Comparison of ENCODE assay signal across 8 cellular contexts in genomic region chr10:86400705-86401587, GRCh38. TPM values are rescaled to one million over a fixed set of nuclear protein-coding genes. Genes with fewer than 3 reads are reported as not detected.
A peak's percentile ranks its signal among the peaks of the same experiment; 100 is the strongest.
DNase-seq lines count a peak whose midpoint lies in the region; ATAC-seq, FAIRE-seq and TF ChIP-seq lines count a peak whose summit lies in the region.

No MANE protein-coding gene starts in this region.

- peak in 4 of 12 donors; percentile 14 to 24 (median 16) for TF ChIP-seq CTCF in heart left ventricle (IDR thresholded peaks at IDR 0.05)
- peak; percentile 28 for TF ChIP-seq CTCF in retinal pigment epithelial cell (conservative IDR thresholded peaks at IDR 0.05; ENCODE audit: low read depth, low read length)

- peak; percentile 7 for DNase-seq in DMS79 treated with DMSO at 0.1 percent for 48 hours (lab: John Stamatoyannopoulos, UW)
- no peak for DNase-seq in DMS79 (lab: John Stamatoyannopoulos, UW)
- peak; percentile 23 for DNase-seq in RCC 7860 (ENCODE audit: low spot score)
- peak; percentile 82 for DNase-seq in activated naive CD4-positive, alpha-beta T cell treated with Interleukin-2 at 50 U/mL for 16 hours
- DNase-seq in heart left ventricle, result peak; percentile 27 to 76 (median 49)
- no peak for DNase-seq in retinal pigment epithelial cell (ENCODE audit: low read depth)
- no peak for DNase-seq in NCI-H1048 (lab: John Stamatoyannopoulos, UW)

- FAIRE-seq in RCC 7860 (lab: Jason Lieb, UNC), result no peak

- peaks cover 0 to 14% (median 0%) of the 10 kb centered on the region in 12 donors for H3K9me3 ChIP-seq in heart left ventricle

- peak overlapping the region in 8 of 12 donors; percentile 9 to 89 (median 66) for H3K27ac ChIP-seq in heart left ventricle

- TF ChIP-seq POLR2A in heart left ventricle (IDR thresholded peaks at IDR 0.05), result no peak

- 1 to 2% (median 1%) methylated on average over 65 to 76 of the region's 76 CpGs for WGBS in heart left ventricle, 4 donors

- peaks cover 0 to 19% (median 0%) of the 10 kb centered on the region in 9 donors for H3K27me3 ChIP-seq in heart left ventricle

- peak; percentile 26 for ATAC-seq in HG02884 (IDR thresholded peaks at IDR 0.05; ENCODE audit: unreplicated experiment)
- ATAC-seq in heart left ventricle, result peak in 3 of 4 donors; percentile 19 to 42 (median 29)

- peaks cover 0 to 38% (median 26%) of the 10 kb centered on the region in 12 donors for H3K4me1 ChIP-seq in heart left ventricle

- H3K4me3 ChIP-seq in heart left ventricle, result peak overlapping the region; percentile 37 to 76 (median 62)
- H3K4me3 ChIP-seq in retinal pigment epithelial cell (ENCODE audit: low read length), result peak overlapping the region; percentile 55

- intact Hi-C loops in heart left ventricle (cut with DNase I), result loop anchor here in 7 of 10 donors (2.0 to 10.0 kb wide), 3 partner anchors 124 to 186 kb away; partner anchors contain the start of gene WAPL (in 1 of the 7)

- no peaks in the 10 kb centered on the region for H3K36me3 ChIP-seq in heart left ventricle

RNA-seq across cellular contexts. Expression of gene GRID1, which starts 34.4 kb away (rescaled TPM):
- 1 to 10 TPM in 8 of 9 donors, under 1 TPM in 1; 0.93 to 3.4 (median 1.6) TPM for total RNA-seq in heart left ventricle
- 1 to 10 TPM in 1 of 2 donors, under 1 TPM in 1; 0.69 to 1.7 TPM for polyA plus RNA-seq in heart left ventricle

Comparison
In these comparisons a context has a peak if more than half of its experiments do, and no peak if none do; other contexts are left out.
1. DNase-seq: peak in DMS79 treated with DMSO at 0.1 percent for 48 hours (single experiment), RCC 7860 (single experiment), activated naive CD4-positive, alpha-beta T cell treated with Interleukin-2 at 50 U/mL for 16 hours (single experiment) and heart left ventricle (5 of 5); none in DMS79 (single experiment), retinal pigment epithelial cell (single experiment) and NCI-H1048 (single experiment).